Comparison of ENCODE assay signal across 22 cellular contexts in genomic region chr6:141719476-141719875, GRCh38.
"Had no signal": no experiment of that assay in that cellular context is flagged by ENCODE, and none has a peak within 500 bp of the region (broad histone marks: within the 10 kb centered on the region; RNA-seq: fewer than 3 reads in every experiment).

No MANE protein-coding gene starts in this region.

- H3K27me3 Mint-ChIP-seq: dendritic cell treated with granulocyte-macrophage colony-stimulating factor and Interleukin-4, amounts not matched to agents 40 ng/mL and 50 ng/mL, for 4 days; effector memory CD8-positive, alpha-beta T cell had no signal

- H3K4me1 Mint-ChIP-seq: endodermal cell, mesothelial cell of epicardium had no signal

- H3K27me3 ChIP-seq: colonic mucosa, esophagus muscularis mucosa, foreskin keratinocyte, gastroesophageal sphincter, heart left ventricle, left lung had no signal

- H3K4me3 Mint-ChIP-seq: dendritic cell treated with granulocyte-macrophage colony-stimulating factor and Interleukin-4, amounts not matched to agents 40 ng/mL and 50 ng/mL, for 4 days; effector memory CD8-positive, alpha-beta T cell; endodermal cell; mesothelial cell of epicardium had no signal

- H3K9me3 ChIP-seq: colonic mucosa, esophagus muscularis mucosa, gastroesophageal sphincter, heart left ventricle, left lung, lower lobe of right lung, mucosa of descending colon had no signal

- H3K27ac ChIP-seq: colonic mucosa, esophagus muscularis mucosa, foreskin keratinocyte, gastroesophageal sphincter, heart left ventricle, left lung, lower lobe of right lung had no signal

- H3K36me3 ChIP-seq: colonic mucosa, esophagus muscularis mucosa, gastroesophageal sphincter, heart left ventricle, left lung, lower lobe of right lung had no signal

- H3K9me3 Mint-ChIP-seq: effector memory CD8-positive, alpha-beta T cell; endodermal cell; mesothelial cell of epicardium had no signal

- FAIRE-seq: endometrium, frontal cortex, islet of Langerhans, keratinocyte had no signal

- H3K36me3 Mint-ChIP-seq: mesothelial cell of epicardium had no signal

- DNase-seq: colonic mucosa; cortex of kidney; effector CD8-positive, alpha-beta T cell; effector memory CD8-positive, alpha-beta T cell; endodermal cell; heart left ventricle; hippocampal formation; left cardiac atrium; left lung; left ventricle myocardium superior; lower lobe of right lung; mesenchymal stem cell; mucosa of descending colon had no signal

- H3K4me1 ChIP-seq: colonic mucosa, esophagus muscularis mucosa, foreskin keratinocyte, gastroesophageal sphincter, heart left ventricle, left lung, lower lobe of right lung had no signal

- H3K4me3 ChIP-seq: colonic mucosa, esophagus muscularis mucosa, gastroesophageal sphincter, heart left ventricle, left lung, lower lobe of right lung, mucosa of descending colon had no signal

- H3K27ac Mint-ChIP-seq: dendritic cell treated with granulocyte-macrophage colony-stimulating factor and Interleukin-4, amounts not matched to agents 40 ng/mL and 50 ng/mL, for 4 days; effector memory CD8-positive, alpha-beta T cell; endodermal cell; mesothelial cell of epicardium had no signal
